ENCODE assay signal across 16 cellular contexts in genomic region chr15:77484994-77485393, GRCh38.
A peak's percentile ranks its signal among the peaks of the same experiment; 100 is the strongest.
DNase-seq lines count a peak whose midpoint lies in the region; ATAC-seq, FAIRE-seq and TF ChIP-seq lines count a peak whose summit lies in the region.
"Had no signal": no experiment of that assay in that cellular context is flagged by ENCODE, and none has a peak within 500 bp of the region (broad histone marks: within the 10 kb centered on the region; RNA-seq: fewer than 3 reads in every experiment).

No MANE protein-coding gene starts in this region.

- peaks cover 0 to 39% (median 2%) of the 10 kb centered on the region in 3 experiments for H3K36me3 ChIP-seq in naive thymus-derived CD4-positive, alpha-beta T cell (ENCODE audit: control insufficient read depth in 2 of 3, insufficient read depth in 3 of 3, low read length in 3 of 3)
- peaks cover 6 to 13% of the 10 kb centered on the region in 2 experiments for H3K36me3 ChIP-seq in trophoblast cell (ENCODE audit: control insufficient read depth in 1 of 2, insufficient read depth in 2 of 2, low read length in 2 of 2)

- H2BK120ac ChIP-seq in trophoblast cell (ENCODE audit: insufficient read depth, low read length, poor library complexity): no peak overlapping the region

- peaks cover 12% of the 10 kb centered on the region for H3K36me3 Mint-ChIP-seq in T-helper 17 cell (ENCODE audit: low read depth)
- peaks cover 0 to 37% (median 16%) of the 10 kb centered on the region in 5 donors for H3K36me3 Mint-ChIP-seq in naive thymus-derived CD4-positive, alpha-beta T cell

- H2BK5ac ChIP-seq in trophoblast cell (ENCODE audit: low read depth, low read length, poor library complexity): no peak overlapping the region

- H3K18ac ChIP-seq in trophoblast cell (ENCODE audit: low read length): no peak overlapping the region

- no peaks in the 10 kb centered on the region for H3K79me2 ChIP-seq in trophoblast cell (ENCODE audit: control insufficient read depth, insufficient read depth, low read length, poor library complexity)

- H3K79me1 ChIP-seq in trophoblast cell (ENCODE audit: low read length): no peaks in the 10 kb centered on the region

- no peak for TF ChIP-seq CTCF in D721Med (IDR thresholded peaks at IDR 0.05; ENCODE audit: insufficient read depth, missing control alignments)

- no peak overlapping the region for H2AFZ ChIP-seq in trophoblast cell (ENCODE audit: insufficient read depth, low read length, poor library complexity)

- H3K4me1 Mint-ChIP-seq in T-helper 17 cell: peaks cover 17% of the 10 kb centered on the region
- H3K4me1 Mint-ChIP-seq in naive thymus-derived CD4-positive, alpha-beta T cell: peaks cover 8 to 26% (median 20%) of the 10 kb centered on the region in 7 donors

- no peak overlapping the region for H3K23ac ChIP-seq in trophoblast cell (ENCODE audit: low read length)

- H3K4me3 ChIP-seq in right cardiac atrium (ENCODE audit: low read length) (no peak overlapping the region), trophoblast cell (ENCODE audit: low read depth, low read length) (no peak overlapping the region)
- no peak overlapping the region for H3K4me3 ChIP-seq in naive thymus-derived CD4-positive, alpha-beta T cell (ENCODE audit: low read length)

- no peak overlapping the region for H3K4me3 Mint-ChIP-seq in T-helper 17 cell
- no peak overlapping the region for H3K4me3 Mint-ChIP-seq in naive thymus-derived CD4-positive, alpha-beta T cell
- H3K4me3 Mint-ChIP-seq: B cell; CD4-positive, alpha-beta T cell; IgD-negative memory B cell had no signal

- no peak overlapping the region for H3K4me2 ChIP-seq in trophoblast cell (ENCODE audit: low read length)

- H4K8ac ChIP-seq in trophoblast cell (ENCODE audit: low read depth, low read length): no peak overlapping the region

- intact Hi-C loops in right cardiac atrium (cut with DNase I) (loop anchor here in 1 of 4 donors (10.0 kb wide), 1 partner anchor 60 kb away; the partner anchor contains the start of genes HMG20A and PEAK1), Right ventricle myocardium superior (cut with DNase I) (no loop called here)
- intact Hi-C loops in naive thymus-derived CD4-positive, alpha-beta T cell (cut with micrococcal nuclease): loop anchor here in 1 of 2 donors (5.0 kb wide), 1 partner anchor 63 kb away; the partner anchor contains the start of genes HMG20A and PEAK1

- POLR2A ChIA-PET in naive thymus-derived CD4-positive, alpha-beta T cell (lab: Charles Lee): no interaction called here

- no peaks in the 10 kb centered on the region for H3K27me3 Mint-ChIP-seq in T-helper 17 cell
- H3K27me3 Mint-ChIP-seq in naive thymus-derived CD4-positive, alpha-beta T cell: no peaks in the 10 kb centered on the region
- H3K27me3 Mint-ChIP-seq: B cell; CD4-positive, alpha-beta T cell; IgD-negative memory B cell had no signal

- no peak overlapping the region for H2BK12ac ChIP-seq in trophoblast cell (ENCODE audit: low read length)

- peaks cover 0 to 1% (median 0%) of the 10 kb centered on the region in 11 donors for H3K9me3 Mint-ChIP-seq in naive thymus-derived CD4-positive, alpha-beta T cell
- H3K9me3 Mint-ChIP-seq: CD4-positive, alpha-beta T cell; IgD-negative memory B cell had no signal

- H3K4me1 ChIP-seq in right cardiac atrium (ENCODE audit: control insufficient read depth, insufficient read depth, low read length): peaks cover 7% of the 10 kb centered on the region
- peaks cover 0 to 11% of the 10 kb centered on the region in 2 donors for H3K4me1 ChIP-seq in naive thymus-derived CD4-positive, alpha-beta T cell (ENCODE audit: control insufficient read depth in 2 of 2, insufficient read depth in 2 of 2, low read length in 2 of 2)
- H3K4me1 ChIP-seq in trophoblast cell (ENCODE audit: control insufficient read depth in 1 of 2, insufficient read depth in 2 of 2, low read length in 2 of 2): peaks cover 3 to 6% of the 10 kb centered on the region in 2 experiments

- H2AK5ac ChIP-seq in trophoblast cell (ENCODE audit: low read length): no peak overlapping the region

- CTCF ChIA-PET in naive thymus-derived CD4-positive, alpha-beta T cell (lab: Charles Lee): no interaction called here

- no peak overlapping the region for H3K14ac ChIP-seq in trophoblast cell (ENCODE audit: low read length)

- H3K27me3 ChIP-seq in right cardiac atrium (ENCODE audit: control insufficient read depth, insufficient read depth) (no peaks in the 10 kb centered on the region), trophoblast cell (ENCODE audit: insufficient read depth, low read length) (no peaks in the 10 kb centered on the region)
- no peaks in the 10 kb centered on the region for H3K27me3 ChIP-seq in naive thymus-derived CD4-positive, alpha-beta T cell (ENCODE audit: control insufficient read depth in 2 of 2, insufficient read depth in 2 of 2, low read length in 2 of 2)

- H3K27ac Mint-ChIP-seq in T-helper 17 cell: peak overlapping the region; percentile 65
- H3K27ac Mint-ChIP-seq in naive thymus-derived CD4-positive, alpha-beta T cell: peak overlapping the region in 8 of 9 donors; percentile 12 to 63 (median 25)
- H3K27ac Mint-ChIP-seq: B cell; CD4-positive, alpha-beta T cell had no signal

- H3K9ac ChIP-seq in trophoblast cell (ENCODE audit: low read length): no peak overlapping the region

- no peak overlapping the region for H4K91ac ChIP-seq in trophoblast cell (ENCODE audit: low read depth, low read length)

- no peak overlapping the region for H3K4ac ChIP-seq in trophoblast cell (ENCODE audit: low read depth, low read length)

- peak overlapping the region; percentile 32 for H3K27ac ChIP-seq in right cardiac atrium (ENCODE audit: low read length)
- no peak overlapping the region for H3K27ac ChIP-seq in naive thymus-derived CD4-positive, alpha-beta T cell (ENCODE audit: low read depth, low read length)
- no peak overlapping the region for H3K27ac ChIP-seq in trophoblast cell (ENCODE audit: low read depth, low read length)

- no peak for ATAC-seq in right cardiac atrium
- ATAC-seq in Right ventricle myocardium superior (ENCODE audit: poor library complexity): no peak
- ATAC-seq in T-helper 17 cell: no peak
- no peak for ATAC-seq in naive thymus-derived CD4-positive, alpha-beta T cell
- ATAC-seq in GM18873 (IDR thresholded peaks at IDR 0.05; ENCODE audit: low FRiP score, unreplicated experiment): no peak

- H3K9me3 ChIP-seq in right cardiac atrium (ENCODE audit: control insufficient read depth, low read length) (no peaks in the 10 kb centered on the region), T-helper 17 cell (ENCODE audit: control insufficient read depth, low read length, poor library complexity, severe bottlenecking) (no peaks in the 10 kb centered on the region), trophoblast cell (ENCODE audit: insufficient read depth, low read depth, low read length) (no peaks in the 10 kb centered on the region)
- H3K9me3 ChIP-seq in naive thymus-derived CD4-positive, alpha-beta T cell (ENCODE audit: control insufficient read depth in 2 of 3, low read length in 3 of 3): no peaks in the 10 kb centered on the region

- FAIRE-seq in D721Med (lab: Jason Lieb, UNC): no peak
- FAIRE-seq: A204.1, GM12892, H54 had no signal

- DNase-seq in right cardiac atrium (no peak), Right ventricle myocardium superior (no peak), T-helper 17 cell (no peak), trophoblast cell (no peak), D721Med (ENCODE audit: insufficient read length, low spot score) (no peak)
- DNase-seq in naive thymus-derived CD4-positive, alpha-beta T cell: no peak
- DNase-seq: C1 segment of cervical spinal cord; CD4-positive, alpha-beta T cell; DND-41; GDM1 had no signal

- no peak overlapping the region for H4K12ac ChIP-seq in trophoblast cell (ENCODE audit: low read depth, low read length)
